In genomic region chr3:158106773-158107461, GRCh38 we compare ENCODE assay signal across 1 cellular context.
A peak's percentile ranks its signal among the peaks of the same experiment; 100 is the strongest.
TF ChIP-seq lines count a peak whose summit lies in the region.

No MANE protein-coding gene starts in this region.

TF ChIP-seq in endothelial cell of umbilical vein, 7 proteins besides CTCF, POLR2A, EP300 and RAD21:
- TF ChIP-seq EZH2 (IDR thresholded peaks at IDR 0.05; ENCODE audit: borderline replicate concordance, low read depth, low read length, severe bottlenecking) (peak; percentile 99), GATA2 (IDR thresholded peaks at IDR 0.05; ENCODE audit: insufficient read depth, insufficient read length, low read depth, low read length) (no peak)
TF ChIP-seq in endothelial cell of umbilical vein: peak in this region for 1.
